In the genomic region with DNA sequence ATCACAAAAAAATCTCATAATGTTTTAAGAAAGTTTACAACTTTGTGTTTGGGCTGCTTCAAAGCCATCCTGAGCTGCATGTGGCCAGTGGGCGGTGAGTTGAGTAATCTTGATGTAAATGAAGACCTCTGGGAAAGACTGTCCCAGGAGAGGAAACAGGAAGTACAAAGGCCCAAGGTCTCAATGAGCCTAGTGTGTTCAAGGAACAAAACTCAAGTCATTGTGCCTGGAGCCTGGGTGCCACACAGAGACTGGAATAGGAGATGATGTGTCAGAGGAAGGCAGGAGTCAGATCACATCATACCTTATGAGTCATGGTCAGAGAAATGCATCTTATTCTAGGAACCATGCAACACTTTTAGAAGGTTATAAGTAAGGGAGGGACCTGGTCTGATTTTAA, we compare ENCODE assay signal across 2 cellular contexts.
TF ChIP-seq lines count a peak whose summit lies in the region.

No MANE protein-coding gene starts in this region.

TF ChIP-seq in GM23338, 12 proteins besides CTCF, POLR2A, EP300 and RAD21 (continues in another document):
- no peak for TF ChIP-seq JUNB (IDR thresholded peaks at IDR 0.05; ENCODE audit: unreplicated experiment)
- TF ChIP-seq EZH2 (IDR thresholded peaks at IDR 0.05; ENCODE audit: low read depth, unreplicated experiment) = no peak
- no peak for TF ChIP-seq NANOG (IDR thresholded peaks at IDR 0.05; ENCODE audit: borderline replicate concordance)
- TF ChIP-seq, protein P1, sequence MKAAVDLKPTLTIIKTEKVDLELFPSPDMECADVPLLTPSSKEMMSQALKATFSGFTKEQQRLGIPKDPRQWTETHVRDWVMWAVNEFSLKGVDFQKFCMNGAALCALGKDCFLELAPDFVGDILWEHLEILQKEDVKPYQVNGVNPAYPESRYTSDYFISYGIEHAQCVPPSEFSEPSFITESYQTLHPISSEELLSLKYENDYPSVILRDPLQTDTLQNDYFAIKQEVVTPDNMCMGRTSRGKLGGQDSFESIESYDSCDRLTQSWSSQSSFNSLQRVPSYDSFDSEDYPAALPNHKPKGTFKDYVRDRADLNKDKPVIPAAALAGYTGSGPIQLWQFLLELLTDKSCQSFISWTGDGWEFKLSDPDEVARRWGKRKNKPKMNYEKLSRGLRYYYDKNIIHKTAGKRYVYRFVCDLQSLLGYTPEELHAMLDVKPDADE (IDR thresholded peaks at IDR 0.05) = no peak
- TF ChIP-seq, protein P2, sequence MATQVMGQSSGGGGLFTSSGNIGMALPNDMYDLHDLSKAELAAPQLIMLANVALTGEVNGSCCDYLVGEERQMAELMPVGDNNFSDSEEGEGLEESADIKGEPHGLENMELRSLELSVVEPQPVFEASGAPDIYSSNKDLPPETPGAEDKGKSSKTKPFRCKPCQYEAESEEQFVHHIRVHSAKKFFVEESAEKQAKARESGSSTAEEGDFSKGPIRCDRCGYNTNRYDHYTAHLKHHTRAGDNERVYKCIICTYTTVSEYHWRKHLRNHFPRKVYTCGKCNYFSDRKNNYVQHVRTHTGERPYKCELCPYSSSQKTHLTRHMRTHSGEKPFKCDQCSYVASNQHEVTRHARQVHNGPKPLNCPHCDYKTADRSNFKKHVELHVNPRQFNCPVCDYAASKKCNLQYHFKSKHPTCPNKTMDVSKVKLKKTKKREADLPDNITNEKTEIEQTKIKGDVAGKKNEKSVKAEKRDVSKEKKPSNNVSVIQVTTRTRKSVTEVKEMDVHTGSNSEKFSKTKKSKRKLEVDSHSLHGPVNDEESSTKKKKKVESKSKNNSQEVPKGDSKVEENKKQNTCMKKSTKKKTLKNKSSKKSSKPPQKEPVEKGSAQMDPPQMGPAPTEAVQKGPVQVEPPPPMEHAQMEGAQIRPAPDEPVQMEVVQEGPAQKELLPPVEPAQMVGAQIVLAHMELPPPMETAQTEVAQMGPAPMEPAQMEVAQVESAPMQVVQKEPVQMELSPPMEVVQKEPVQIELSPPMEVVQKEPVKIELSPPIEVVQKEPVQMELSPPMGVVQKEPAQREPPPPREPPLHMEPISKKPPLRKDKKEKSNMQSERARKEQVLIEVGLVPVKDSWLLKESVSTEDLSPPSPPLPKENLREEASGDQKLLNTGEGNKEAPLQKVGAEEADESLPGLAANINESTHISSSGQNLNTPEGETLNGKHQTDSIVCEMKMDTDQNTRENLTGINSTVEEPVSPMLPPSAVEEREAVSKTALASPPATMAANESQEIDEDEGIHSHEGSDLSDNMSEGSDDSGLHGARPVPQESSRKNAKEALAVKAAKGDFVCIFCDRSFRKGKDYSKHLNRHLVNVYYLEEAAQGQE (IDR thresholded peaks at IDR 0.05; ENCODE audit: unreplicated experiment) = no peak
- no peak for TF ChIP-seq EZH2phosphoT487 (IDR thresholded peaks at IDR 0.05; ENCODE audit: unreplicated experiment)
- no peak for TF ChIP-seq CREB1 (CRISPR knock-in tag; IDR thresholded peaks at IDR 0.05; ENCODE audit: low read depth)
- TF ChIP-seq POLR2AphosphoS5 (IDR thresholded peaks at IDR 0.05; ENCODE audit: low read depth) = no peak
- no peak for TF ChIP-seq ZNF331 (CRISPR knock-in tag; IDR thresholded peaks at IDR 0.05; ENCODE audit: low read depth)
- TF ChIP-seq, protein P3, sequence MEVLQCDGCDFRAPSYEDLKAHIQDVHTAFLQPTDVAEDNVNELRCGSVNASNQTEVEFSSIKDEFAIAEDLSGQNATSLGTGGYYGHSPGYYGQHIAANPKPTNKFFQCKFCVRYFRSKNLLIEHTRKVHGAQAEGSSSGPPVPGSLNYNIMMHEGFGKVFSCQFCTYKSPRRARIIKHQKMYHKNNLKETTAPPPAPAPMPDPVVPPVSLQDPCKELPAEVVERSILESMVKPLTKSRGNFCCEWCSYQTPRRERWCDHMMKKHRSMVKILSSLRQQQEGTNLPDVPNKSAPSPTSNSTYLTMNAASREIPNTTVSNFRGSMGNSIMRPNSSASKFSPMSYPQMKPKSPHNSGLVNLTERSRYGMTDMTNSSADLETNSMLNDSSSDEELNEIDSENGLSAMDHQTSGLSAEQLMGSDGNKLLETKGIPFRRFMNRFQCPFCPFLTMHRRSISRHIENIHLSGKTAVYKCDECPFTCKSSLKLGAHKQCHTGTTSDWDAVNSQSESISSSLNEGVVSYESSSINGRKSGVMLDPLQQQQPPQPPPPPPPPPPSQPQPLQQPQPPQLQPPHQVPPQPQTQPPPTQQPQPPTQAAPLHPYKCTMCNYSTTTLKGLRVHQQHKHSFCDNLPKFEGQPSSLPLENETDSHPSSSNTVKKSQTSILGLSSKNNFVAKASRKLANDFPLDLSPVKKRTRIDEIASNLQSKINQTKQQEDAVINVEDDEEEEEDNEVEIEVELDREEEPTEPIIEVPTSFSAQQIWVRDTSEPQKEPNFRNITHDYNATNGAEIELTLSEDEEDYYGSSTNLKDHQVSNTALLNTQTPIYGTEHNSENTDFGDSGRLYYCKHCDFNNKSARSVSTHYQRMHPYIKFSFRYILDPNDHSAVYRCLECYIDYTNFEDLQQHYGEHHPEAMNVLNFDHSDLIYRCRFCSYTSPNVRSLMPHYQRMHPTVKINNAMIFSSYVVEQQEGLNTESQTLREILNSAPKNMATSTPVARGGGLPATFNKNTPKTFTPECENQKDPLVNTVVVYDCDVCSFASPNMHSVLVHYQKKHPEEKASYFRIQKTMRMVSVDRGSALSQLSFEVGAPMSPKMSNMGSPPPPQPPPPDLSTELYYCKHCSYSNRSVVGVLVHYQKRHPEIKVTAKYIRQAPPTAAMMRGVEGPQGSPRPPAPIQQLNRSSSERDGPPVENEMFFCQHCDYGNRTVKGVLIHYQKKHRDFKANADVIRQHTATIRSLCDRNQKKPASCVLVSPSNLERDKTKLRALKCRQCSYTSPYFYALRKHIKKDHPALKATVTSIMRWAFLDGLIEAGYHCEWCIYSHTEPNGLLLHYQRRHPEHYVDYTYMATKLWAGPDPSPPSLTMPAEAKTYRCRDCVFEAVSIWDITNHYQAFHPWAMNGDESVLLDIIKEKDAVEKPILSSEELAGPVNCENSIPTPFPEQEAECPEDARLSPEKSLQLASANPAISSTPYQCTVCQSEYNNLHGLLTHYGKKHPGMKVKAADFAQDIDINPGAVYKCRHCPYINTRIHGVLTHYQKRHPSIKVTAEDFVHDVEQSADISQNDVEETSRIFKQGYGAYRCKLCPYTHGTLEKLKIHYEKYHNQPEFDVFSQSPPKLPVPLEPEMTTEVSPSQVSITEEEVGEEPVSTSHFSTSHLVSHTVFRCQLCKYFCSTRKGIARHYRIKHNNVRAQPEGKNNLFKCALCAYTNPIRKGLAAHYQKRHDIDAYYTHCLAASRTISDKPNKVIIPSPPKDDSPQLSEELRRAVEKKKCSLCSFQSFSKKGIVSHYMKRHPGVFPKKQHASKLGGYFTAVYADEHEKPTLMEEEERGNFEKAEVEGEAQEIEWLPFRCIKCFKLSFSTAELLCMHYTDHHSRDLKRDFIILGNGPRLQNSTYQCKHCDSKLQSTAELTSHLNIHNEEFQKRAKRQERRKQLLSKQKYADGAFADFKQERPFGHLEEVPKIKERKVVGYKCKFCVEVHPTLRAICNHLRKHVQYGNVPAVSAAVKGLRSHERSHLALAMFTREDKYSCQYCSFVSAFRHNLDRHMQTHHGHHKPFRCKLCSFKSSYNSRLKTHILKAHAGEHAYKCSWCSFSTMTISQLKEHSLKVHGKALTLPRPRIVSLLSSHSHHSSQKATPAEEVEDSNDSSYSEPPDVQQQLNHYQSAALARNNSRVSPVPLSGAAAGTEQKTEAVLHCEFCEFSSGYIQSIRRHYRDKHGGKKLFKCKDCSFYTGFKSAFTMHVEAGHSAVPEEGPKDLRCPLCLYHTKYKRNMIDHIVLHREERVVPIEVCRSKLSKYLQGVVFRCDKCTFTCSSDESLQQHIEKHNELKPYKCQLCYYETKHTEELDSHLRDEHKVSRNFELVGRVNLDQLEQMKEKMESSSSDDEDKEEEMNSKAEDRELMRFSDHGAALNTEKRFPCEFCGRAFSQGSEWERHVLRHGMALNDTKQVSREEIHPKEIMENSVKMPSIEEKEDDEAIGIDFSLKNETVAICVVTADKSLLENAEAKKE (CRISPR knock-in tag; IDR thresholded peaks at IDR 0.05) = no peak

TF ChIP-seq in HepG2, 621 proteins besides CTCF, POLR2A, EP300 and RAD21:
- TF ChIP-seq, protein P4, sequence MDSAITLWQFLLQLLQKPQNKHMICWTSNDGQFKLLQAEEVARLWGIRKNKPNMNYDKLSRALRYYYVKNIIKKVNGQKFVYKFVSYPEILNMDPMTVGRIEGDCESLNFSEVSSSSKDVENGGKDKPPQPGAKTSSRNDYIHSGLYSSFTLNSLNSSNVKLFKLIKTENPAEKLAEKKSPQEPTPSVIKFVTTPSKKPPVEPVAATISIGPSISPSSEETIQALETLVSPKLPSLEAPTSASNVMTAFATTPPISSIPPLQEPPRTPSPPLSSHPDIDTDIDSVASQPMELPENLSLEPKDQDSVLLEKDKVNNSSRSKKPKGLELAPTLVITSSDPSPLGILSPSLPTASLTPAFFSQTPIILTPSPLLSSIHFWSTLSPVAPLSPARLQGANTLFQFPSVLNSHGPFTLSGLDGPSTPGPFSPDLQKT (CRISPR knock-in tag; IDR thresholded peaks at IDR 0.05; ENCODE audit: borderline replicate concordance) = no peak
- no peak for TF ChIP-seq NRL (CRISPR knock-in tag; IDR thresholded peaks at IDR 0.05; ENCODE audit: borderline replicate concordance)
- TF ChIP-seq CHD4 (IDR thresholded peaks at IDR 0.05; ENCODE audit: borderline replicate concordance, low read length) = no peak
- no peak for TF ChIP-seq NFATC3 (CRISPR knock-in tag; IDR thresholded peaks at IDR 0.05)
- TF ChIP-seq, protein P5, sequence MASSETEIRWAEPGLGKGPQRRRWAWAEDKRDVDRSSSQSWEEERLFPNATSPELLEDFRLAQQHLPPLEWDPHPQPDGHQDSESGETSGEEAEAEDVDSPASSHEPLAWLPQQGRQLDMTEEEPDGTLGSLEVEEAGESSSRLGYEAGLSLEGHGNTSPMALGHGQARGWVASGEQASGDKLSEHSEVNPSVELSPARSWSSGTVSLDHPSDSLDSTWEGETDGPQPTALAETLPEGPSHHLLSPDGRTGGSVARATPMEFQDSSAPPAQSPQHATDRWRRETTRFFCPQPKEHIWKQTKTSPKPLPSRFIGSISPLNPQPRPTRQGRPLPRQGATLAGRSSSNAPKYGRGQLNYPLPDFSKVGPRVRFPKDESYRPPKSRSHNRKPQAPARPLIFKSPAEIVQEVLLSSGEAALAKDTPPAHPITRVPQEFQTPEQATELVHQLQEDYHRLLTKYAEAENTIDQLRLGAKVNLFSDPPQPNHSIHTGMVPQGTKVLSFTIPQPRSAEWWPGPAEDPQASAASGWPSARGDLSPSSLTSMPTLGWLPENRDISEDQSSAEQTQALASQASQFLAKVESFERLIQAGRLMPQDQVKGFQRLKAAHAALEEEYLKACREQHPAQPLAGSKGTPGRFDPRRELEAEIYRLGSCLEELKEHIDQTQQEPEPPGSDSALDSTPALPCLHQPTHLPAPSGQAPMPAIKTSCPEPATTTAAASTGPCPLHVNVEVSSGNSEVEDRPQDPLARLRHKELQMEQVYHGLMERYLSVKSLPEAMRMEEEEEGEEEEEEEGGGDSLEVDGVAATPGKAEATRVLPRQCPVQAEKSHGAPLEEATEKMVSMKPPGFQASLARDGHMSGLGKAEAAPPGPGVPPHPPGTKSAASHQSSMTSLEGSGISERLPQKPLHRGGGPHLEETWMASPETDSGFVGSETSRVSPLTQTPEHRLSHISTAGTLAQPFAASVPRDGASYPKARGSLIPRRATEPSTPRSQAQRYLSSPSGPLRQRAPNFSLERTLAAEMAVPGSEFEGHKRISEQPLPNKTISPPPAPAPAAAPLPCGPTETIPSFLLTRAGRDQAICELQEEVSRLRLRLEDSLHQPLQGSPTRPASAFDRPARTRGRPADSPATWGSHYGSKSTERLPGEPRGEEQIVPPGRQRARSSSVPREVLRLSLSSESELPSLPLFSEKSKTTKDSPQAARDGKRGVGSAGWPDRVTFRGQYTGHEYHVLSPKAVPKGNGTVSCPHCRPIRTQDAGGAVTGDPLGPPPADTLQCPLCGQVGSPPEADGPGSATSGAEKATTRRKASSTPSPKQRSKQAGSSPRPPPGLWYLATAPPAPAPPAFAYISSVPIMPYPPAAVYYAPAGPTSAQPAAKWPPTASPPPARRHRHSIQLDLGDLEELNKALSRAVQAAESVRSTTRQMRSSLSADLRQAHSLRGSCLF (CRISPR knock-in tag; IDR thresholded peaks at IDR 0.05; ENCODE audit: borderline replicate concordance) = no peak
- TF ChIP-seq, protein P6, sequence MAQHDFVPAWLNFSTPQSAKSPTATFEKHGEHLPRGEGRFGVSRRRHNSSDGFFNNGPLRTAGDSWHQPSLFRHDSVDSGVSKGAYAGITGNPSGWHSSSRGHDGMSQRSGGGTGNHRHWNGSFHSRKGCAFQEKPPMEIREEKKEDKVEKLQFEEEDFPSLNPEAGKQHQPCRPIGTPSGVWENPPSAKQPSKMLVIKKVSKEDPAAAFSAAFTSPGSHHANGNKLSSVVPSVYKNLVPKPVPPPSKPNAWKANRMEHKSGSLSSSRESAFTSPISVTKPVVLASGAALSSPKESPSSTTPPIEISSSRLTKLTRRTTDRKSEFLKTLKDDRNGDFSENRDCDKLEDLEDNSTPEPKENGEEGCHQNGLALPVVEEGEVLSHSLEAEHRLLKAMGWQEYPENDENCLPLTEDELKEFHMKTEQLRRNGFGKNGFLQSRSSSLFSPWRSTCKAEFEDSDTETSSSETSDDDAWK (CRISPR knock-in tag; IDR thresholded peaks at IDR 0.05) = no peak
- TF ChIP-seq KDM5B (CRISPR knock-in tag; IDR thresholded peaks at IDR 0.05; ENCODE audit: borderline replicate concordance) = no peak
- TF ChIP-seq SMAD1 (CRISPR knock-in tag; IDR thresholded peaks at IDR 0.05; ENCODE audit: borderline replicate concordance, low read depth) = no peak
- TF ChIP-seq, protein P7, sequence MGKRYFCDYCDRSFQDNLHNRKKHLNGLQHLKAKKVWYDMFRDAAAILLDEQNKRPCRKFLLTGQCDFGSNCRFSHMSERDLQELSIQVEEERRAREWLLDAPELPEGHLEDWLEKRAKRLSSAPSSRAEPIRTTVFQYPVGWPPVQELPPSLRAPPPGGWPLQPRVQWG (CRISPR knock-in tag; IDR thresholded peaks at IDR 0.05; ENCODE audit: borderline replicate concordance, low read depth) = no peak
- no peak for TF ChIP-seq ZNF441 (CRISPR knock-in tag; IDR thresholded peaks at IDR 0.05; ENCODE audit: borderline replicate concordance)
- TF ChIP-seq PLSCR1 (CRISPR knock-in tag; IDR thresholded peaks at IDR 0.05; ENCODE audit: borderline replicate concordance) = no peak
- TF ChIP-seq, protein P8, sequence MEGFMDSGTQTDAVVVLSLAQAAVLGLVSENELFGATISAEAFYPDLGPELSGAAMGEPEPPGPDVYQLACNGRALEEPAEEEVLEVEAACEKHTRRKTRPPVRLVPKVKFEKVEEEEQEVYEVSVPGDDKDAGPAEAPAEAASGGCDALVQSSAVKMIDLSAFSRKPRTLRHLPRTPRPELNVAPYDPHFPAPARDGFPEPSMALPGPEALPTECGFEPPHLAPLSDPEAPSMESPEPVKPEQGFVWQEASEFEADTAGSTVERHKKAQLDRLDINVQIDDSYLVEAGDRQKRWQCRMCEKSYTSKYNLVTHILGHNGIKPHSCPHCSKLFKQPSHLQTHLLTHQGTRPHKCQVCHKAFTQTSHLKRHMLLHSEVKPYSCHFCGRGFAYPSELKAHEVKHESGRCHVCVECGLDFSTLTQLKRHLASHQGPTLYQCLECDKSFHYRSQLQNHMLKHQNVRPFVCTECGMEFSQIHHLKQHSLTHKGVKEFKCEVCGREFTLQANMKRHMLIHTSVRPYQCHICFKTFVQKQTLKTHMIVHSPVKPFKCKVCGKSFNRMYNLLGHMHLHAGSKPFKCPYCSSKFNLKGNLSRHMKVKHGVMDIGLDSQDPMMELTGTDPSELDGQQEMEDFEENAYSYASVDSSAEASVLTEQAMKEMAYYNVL (CRISPR knock-in tag; IDR thresholded peaks at IDR 0.05; ENCODE audit: borderline replicate concordance) = no peak
- no peak for TF ChIP-seq HOXA5 (CRISPR knock-in tag; IDR thresholded peaks at IDR 0.05)
